In genomic region chr3:34938784-34939183, GRCh38 we compare ENCODE assay signal across 34 cellular contexts.
"Had no signal": no experiment of that assay in that cellular context is flagged by ENCODE, and none has a peak within 500 bp of the region (broad histone marks: within the 10 kb centered on the region; RNA-seq: fewer than 3 reads in every experiment).

No MANE protein-coding gene starts in this region.

- H3K4me3 ChIP-seq: MG63 had no signal

- H3K4me2 ChIP-seq: KMS-11 had no signal

- H3K9me3 ChIP-seq: MG63 had no signal

- DNase-seq: Karpas-422, Kasumi-1, MG63, MM.1S, MV-4-11, NCI-H1048, NCI-H1092, NCI-H1092 treated with DMSO at 0.1 percent for 48 hours, NCI-H1105, NCI-H1105 treated with DMSO at 0.1 percent for 48 hours, NCI-H1417, NCI-H1417 treated with DMSO at 0.1 percent for 48 hours, NCI-H1436, NCI-H1436 treated with DMSO at 0.1 percent for 48 hours, NCI-H146, NCI-H1694, NCI-H1694 treated with DMSO at 0.1 percent for 48 hours, NCI-H187, NCI-H187 treated with DMSO at 0.1 percent for 48 hours, NCI-H1930, NCI-H2029, NCI-H2029 treated with DMSO at 0.1 percent for 48 hours, NCI-H2081, NCI-H2081 treated with DMSO at 0.1 percent for 48 hours, NCI-H2107, NCI-H2171, NCI-H2171 treated with DMSO at 0.1 percent for 48 hours, NCI-H2227 treated with DMSO at 0.1 percent for 48 hours, NCI-H226, NCI-H345, NCI-H446, NCI-H446 treated with DMSO at 0.1 percent for 48 hours, NCI-H510A had no signal

- H3K27me3 ChIP-seq: MG63 had no signal

- H3K27ac ChIP-seq: KMS-11 had no signal

- H3K9ac ChIP-seq: KMS-11 had no signal

- H3K36me3 ChIP-seq: MG63 had no signal
